Comparison of ENCODE assay signal across 15 cellular contexts in the genomic region with DNA sequence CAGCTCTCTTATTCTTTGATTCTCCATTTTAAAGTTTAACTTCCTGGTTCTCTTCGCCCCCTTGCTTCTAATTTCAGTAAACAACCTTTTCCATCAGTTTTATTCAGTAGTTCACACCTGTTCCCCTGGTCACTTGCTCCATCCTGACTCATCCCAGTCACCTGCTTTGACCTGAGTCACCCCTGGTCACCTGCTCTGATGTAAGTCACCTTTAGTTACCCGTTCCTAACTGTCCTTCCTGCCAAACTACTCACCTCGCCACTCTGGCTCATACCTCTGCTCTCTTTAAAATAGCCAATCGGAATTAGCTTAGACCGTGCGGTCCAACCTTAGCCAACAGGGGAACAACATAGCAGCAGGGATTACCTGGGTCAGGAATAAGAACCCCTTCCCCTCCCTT. TPM values are rescaled to one million over a fixed set of nuclear protein-coding genes. Genes with fewer than 3 reads are reported as not detected.
A peak's percentile ranks its signal among the peaks of the same experiment; 100 is the strongest.
DNase-seq lines count a peak whose midpoint lies in the region; ATAC-seq and TF ChIP-seq lines count a peak whose summit lies in the region.
"Had no signal": no experiment of that assay in that cellular context is flagged by ENCODE, and none has a peak within 500 bp of the region (broad histone marks: within the 10 kb centered on the region; RNA-seq: fewer than 3 reads in every experiment).

No MANE protein-coding gene starts in this region.

- no peak for TF ChIP-seq POLR2A in adrenal gland (IDR thresholded peaks at IDR 0.05)

- H3K27ac ChIP-seq in BLaER1 = peak overlapping the region; percentile 72
- peak overlapping the region; percentile 28 for H3K27ac ChIP-seq in CD8-positive, alpha-beta T cell (ENCODE audit: low read depth, low read length)
- peak overlapping the region; percentile 32 to 58 for H3K27ac ChIP-seq in liver (ENCODE audit: low read depth in 1 of 2, low read length in 2 of 2)
- H3K27ac ChIP-seq in psoas muscle = no peak overlapping the region
- peak overlapping the region in 2 of 5 donors; percentile 72 to 86 for H3K27ac ChIP-seq in adrenal gland

- H3K9ac ChIP-seq in BLaER1 (no peak overlapping the region), liver (ENCODE audit: low read depth in 1 of 2, low read length in 2 of 2) (no peak overlapping the region)

- H3K27me3 ChIP-seq in BLaER1 (no peaks in the 10 kb centered on the region), liver (ENCODE audit: control insufficient read depth in 4 of 4, insufficient read depth in 4 of 4, low read length in 3 of 4) (no peaks in the 10 kb centered on the region), psoas muscle (ENCODE audit: insufficient read depth in 3 of 3, low read length in 2 of 3) (no peaks in the 10 kb centered on the region), adrenal gland (no peaks in the 10 kb centered on the region)
- no peaks in the 10 kb centered on the region for H3K27me3 ChIP-seq in CD8-positive, alpha-beta T cell (ENCODE audit: insufficient read depth, low read length)

- no peaks in the 10 kb centered on the region for H4K20me1 ChIP-seq in BLaER1

- peaks cover 96% of the 10 kb centered on the region for H3K4me1 ChIP-seq in BLaER1
- peaks cover 93% of the 10 kb centered on the region for H3K4me1 ChIP-seq in CD8-positive, alpha-beta T cell (ENCODE audit: insufficient read depth, low read length)
- peaks cover 4 to 16% (median 7%) of the 10 kb centered on the region in 4 donors for H3K4me1 ChIP-seq in liver (ENCODE audit: control insufficient read depth in 4 of 4, insufficient read depth in 4 of 4, low read length in 3 of 4)
- no peaks in the 10 kb centered on the region for H3K4me1 ChIP-seq in psoas muscle
- peaks cover 16 to 30% of the 10 kb centered on the region in 2 donors for H3K4me1 ChIP-seq in adrenal gland (replicated peaks in 1 of 2)

- no peak for TF ChIP-seq RAD21 in liver (IDR thresholded peaks at IDR 0.05)

- POLR2A ChIA-PET in CD8-positive, alpha-beta T cell (lab: Charles Lee) = interaction anchor here (0.8 to 1.6 kb wide), 4 partner anchors 9 to 60 kb away, joined by 3 to 4 read pairs (median 4); no protein-coding TSS in a partner anchor
- POLR2A ChIA-PET in activated CD8-positive, alpha-beta T cell treated with anti-CD3 and anti-CD28 coated beads, Interleukin-2, amount 10 ng/mL, durations not matched to agents 7 days and 5 days (lab: Charles Lee) = interaction anchor here (0.7 to 1.7 kb wide), 5 partner anchors 13 to 56 kb away, joined by 3 to 6 read pairs (median 3); no protein-coding TSS in a partner anchor

- H3K27me3 Mint-ChIP-seq in CD8-positive, alpha-beta T cell (ENCODE audit: low read depth) = no peaks in the 10 kb centered on the region
- no peaks in the 10 kb centered on the region for H3K27me3 Mint-ChIP-seq in activated CD8-positive, alpha-beta T cell treated with anti-CD3 and anti-CD28 coated beads, Interleukin-2, amount 10 ng/mL, durations not matched to agents 7 days and 5 days (ENCODE audit: low read depth)

- 46% methylated on average over 6 of the region's 6 CpGs for WGBS in liver
- 89 to 90% (median 89%) methylated on average over 6 of the region's 6 CpGs for WGBS in psoas muscle, 3 donors
- 87 to 96% (median 94%) methylated on average over 6 of the region's 6 CpGs for WGBS in adrenal gland, 4 donors

- H3K4me3 ChIP-seq in BLaER1 = no peak overlapping the region
- no peak overlapping the region for H3K4me3 ChIP-seq in CD8-positive, alpha-beta T cell (ENCODE audit: low read depth, low read length)
- H3K4me3 ChIP-seq in liver (ENCODE audit: low read depth in 1 of 3, low read length in 3 of 3) = no peak overlapping the region
- H3K4me3 ChIP-seq in psoas muscle = no peak overlapping the region
- no peak overlapping the region for H3K4me3 ChIP-seq in adrenal gland

- H3K4me3 Mint-ChIP-seq in CD8-positive, alpha-beta T cell = peak overlapping the region; percentile 63
- H3K4me3 Mint-ChIP-seq in activated CD8-positive, alpha-beta T cell treated with anti-CD3 and anti-CD28 coated beads, Interleukin-2, amount 10 ng/mL, durations not matched to agents 7 days and 5 days = no peak overlapping the region

- intact Hi-C loops in CD8-positive, alpha-beta T cell (cut with DNase I, micrococcal nuclease) = no loop called here
- intact Hi-C loops in psoas muscle (cut with DNase I) (loop anchor here in 1 of 2 donors (5.0 kb wide), 1 partner anchor 58 kb away; no protein-coding TSS in a partner anchor), left cardiac atrium (cut with DNase I) (no loop called here), adrenal gland (cut with DNase I) (no loop called here)

- peaks cover 54% of the 10 kb centered on the region for H3K36me3 Mint-ChIP-seq in CD8-positive, alpha-beta T cell
- H3K36me3 Mint-ChIP-seq in activated CD8-positive, alpha-beta T cell treated with anti-CD3 and anti-CD28 coated beads, Interleukin-2, amount 10 ng/mL, durations not matched to agents 7 days and 5 days (ENCODE audit: low read depth) = peaks cover 74% of the 10 kb centered on the region

- CTCF ChIA-PET in CD8-positive, alpha-beta T cell (lab: Charles Lee) = interaction anchor here (0.8 to 10.3 kb wide), 4 partner anchors 13 to 57 kb away, joined by 3 to 117 read pairs (median 12); no protein-coding TSS in a partner anchor
- CTCF ChIA-PET in activated CD8-positive, alpha-beta T cell treated with anti-CD3 and anti-CD28 coated beads, Interleukin-2, amount 10 ng/mL, durations not matched to agents 7 days and 5 days (lab: Charles Lee) = interaction anchor here (0.9 to 8.5 kb wide), 3 partner anchors 13 to 60 kb away, joined by 3 to 107 read pairs (median 5); no protein-coding TSS in a partner anchor

- no peak for ATAC-seq in CD8-positive, alpha-beta T cell
- ATAC-seq in activated CD8-positive, alpha-beta T cell treated with anti-CD3 and anti-CD28 coated beads, Interleukin-2, amount 10 ng/mL, durations not matched to agents 7 days and 5 days = no peak
- ATAC-seq in HG03432 (IDR thresholded peaks at IDR 0.05; ENCODE audit: unreplicated experiment) (no peak), psoas muscle (no peak), left cardiac atrium (no peak)

- H3K36me3 ChIP-seq in BLaER1 (no peaks in the 10 kb centered on the region), liver (ENCODE audit: control insufficient read depth in 4 of 4, insufficient read depth in 3 of 4, low read depth in 1 of 4, low read length in 3 of 4) (no peaks in the 10 kb centered on the region), psoas muscle (ENCODE audit: insufficient read depth in 1 of 2, low read depth in 1 of 2) (no peaks in the 10 kb centered on the region), adrenal gland (replicated peaks in 1 of 2) (no peaks in the 10 kb centered on the region)
- peaks cover 3% of the 10 kb centered on the region for H3K36me3 ChIP-seq in CD8-positive, alpha-beta T cell (ENCODE audit: insufficient read depth, low read length)

- H3K9me3 Mint-ChIP-seq in CD8-positive, alpha-beta T cell = no peaks in the 10 kb centered on the region
- no peaks in the 10 kb centered on the region for H3K9me3 Mint-ChIP-seq in activated CD8-positive, alpha-beta T cell treated with anti-CD3 and anti-CD28 coated beads, Interleukin-2, amount 10 ng/mL, durations not matched to agents 7 days and 5 days (ENCODE audit: insufficient read depth)

- peaks cover 85% of the 10 kb centered on the region for H3K4me1 Mint-ChIP-seq in CD8-positive, alpha-beta T cell (ENCODE audit: low read depth)
- H3K4me1 Mint-ChIP-seq in activated CD8-positive, alpha-beta T cell treated with anti-CD3 and anti-CD28 coated beads, Interleukin-2, amount 10 ng/mL, durations not matched to agents 7 days and 5 days (ENCODE audit: low read depth) = peaks cover 79% of the 10 kb centered on the region

- DNase-seq in CD8-positive, alpha-beta T cell = no peak
- no peak for DNase-seq in activated CD8-positive, alpha-beta T cell treated with anti-CD3 and anti-CD28 coated beads, Interleukin-2, amount 10 ng/mL, durations not matched to agents 7 days and 5 days
- DNase-seq in psoas muscle = no peak
- no peak for DNase-seq in left cardiac atrium
- no peak for DNase-seq in adrenal gland
- DNase-seq: activated CD4-positive, alpha-beta T cell treated with anti-CD3 and anti-CD28 coated beads for 1 hour; COR-L47; effector CD4-positive, alpha-beta T cell; foreskin melanocyte; NCI-H2081 treated with DMSO at 0.1 percent for 48 hours had no signal

- H3K27ac Mint-ChIP-seq in CD8-positive, alpha-beta T cell = peak overlapping the region; percentile 98
- peak overlapping the region; percentile 99 for H3K27ac Mint-ChIP-seq in activated CD8-positive, alpha-beta T cell treated with anti-CD3 and anti-CD28 coated beads, Interleukin-2, amount 10 ng/mL, durations not matched to agents 7 days and 5 days

- H3K9me3 ChIP-seq in BLaER1 = no peaks in the 10 kb centered on the region
- H3K9me3 ChIP-seq in CD8-positive, alpha-beta T cell (ENCODE audit: low read length) = no peaks in the 10 kb centered on the region
- H3K9me3 ChIP-seq in liver (ENCODE audit: control insufficient read depth in 4 of 4, low read length in 3 of 4) = no peaks in the 10 kb centered on the region
- no peaks in the 10 kb centered on the region for H3K9me3 ChIP-seq in psoas muscle
- no peaks in the 10 kb centered on the region for H3K9me3 ChIP-seq in adrenal gland (replicated peaks in 1 of 3)

- TF ChIP-seq CTCF in CD8-positive, alpha-beta T cell (IDR thresholded peaks at IDR 0.05) = no peak
- TF ChIP-seq CTCF in liver (IDR thresholded peaks at IDR 0.05; ENCODE audit: low read depth, low read length, missing input control) (no peak), psoas muscle (IDR thresholded peaks at IDR 0.05) (no peak), adrenal gland (IDR thresholded peaks at IDR 0.05) (no peak)

- peak overlapping the region; percentile 76 for H3K4me2 ChIP-seq in BLaER1

RNA-seq across cellular contexts. Expression of gene NLRC5, which starts 4.7 kb away (rescaled TPM):
- total RNA-seq in CD8-positive, alpha-beta T cell = 100 to 1,000 TPM; 670 to 690 TPM
- 100 to 1,000 TPM; 280 to 291 TPM for total RNA-seq in activated CD8-positive, alpha-beta T cell treated with anti-CD3 and anti-CD28 coated beads, Interleukin-2, amount 10 ng/mL, durations not matched to agents 7 days and 5 days
- total RNA-seq in liver (10 to 100 TPM; 11.9 to 23.3 TPM), psoas muscle (10 to 100 TPM in 1 of 4 donors, 1 to 10 TPM in 3; 6.4 to 13.6 (median 7.8) TPM), left cardiac atrium (10 to 100 TPM; 14.2 to 31.5 TPM), adrenal gland (10 to 100 TPM; 10.4 to 44.8 (median 26.6) TPM)
- polyA plus RNA-seq in liver (1 to 10 TPM; 4.7 to 5.6 TPM), psoas muscle (1 to 10 TPM; 2.3 to 4.5 (median 2.7) TPM), adrenal gland (10 to 100 TPM; 14.7 to 89.0 (median 58.6) TPM)
- polyA plus RNA-seq: neural cell had no signal

RNA-seq across cellular contexts. Expression of gene CETP, which starts 22.9 kb away (rescaled TPM):
- total RNA-seq in CD8-positive, alpha-beta T cell = under 1 TPM in 1 of 2 experiments, not detected in 1; 0.19 TPM
- total RNA-seq in activated CD8-positive, alpha-beta T cell treated with anti-CD3 and anti-CD28 coated beads, Interleukin-2, amount 10 ng/mL, durations not matched to agents 7 days and 5 days = not detected
- total RNA-seq in liver (10 to 100 TPM in 1 of 2 donors, 1 to 10 TPM in 1; 3.3 to 24.0 TPM), psoas muscle (under 1 TPM in 3 of 4 donors, not detected in 1; 0.17 to 0.67 (median 0.19) TPM), left cardiac atrium (under 1 TPM; 0.16 to 0.65 TPM), adrenal gland (1 to 10 TPM; 1.3 to 7.9 (median 2.8) TPM)
- polyA plus RNA-seq in liver (1 to 10 TPM; 4.1 to 8.5 TPM), psoas muscle (under 1 TPM in 2 of 3 donors, not detected in 1; 0.05 to 0.14 TPM), adrenal gland (1 to 10 TPM; 1.2 to 4.1 (median 2.3) TPM)
- polyA plus RNA-seq: aorta, neural cell had no signal

RNA-seq across cellular contexts. Expression of gene HERPUD1, which starts 52.7 kb away (rescaled TPM):
- total RNA-seq in CD8-positive, alpha-beta T cell = 100 to 1,000 TPM; 191 to 201 TPM
- total RNA-seq in activated CD8-positive, alpha-beta T cell treated with anti-CD3 and anti-CD28 coated beads, Interleukin-2, amount 10 ng/mL, durations not matched to agents 7 days and 5 days = 10 to 100 TPM; 88.2 to 95.2 TPM
- 100 to 1,000 TPM in 1 of 2 donors, 10 to 100 TPM in 1; 57.8 to 219 TPM for total RNA-seq in liver
- 100 to 1,000 TPM in 1 of 2 donors, 10 to 100 TPM in 1; 98.5 to 138 TPM for polyA plus RNA-seq in liver
- 100 to 1,000 TPM in 1 of 4 donors, 10 to 100 TPM in 3; 70.2 to 137 (median 90.8) TPM for total RNA-seq in psoas muscle
- polyA plus RNA-seq in psoas muscle = 100 to 1,000 TPM; 113 to 162 (median 122) TPM
- 100 to 1,000 TPM; 105 to 113 TPM for total RNA-seq in left cardiac atrium
- 100 to 1,000 TPM; 176 to 306 (median 244) TPM for total RNA-seq in adrenal gland
- 100 to 1,000 TPM in 1 of 3 donors, 10 to 100 TPM in 2; 26.4 to 570 (median 82.6) TPM for polyA plus RNA-seq in adrenal gland

Comparison
In these comparisons a context has a peak if more than half of its experiments do, and no peak if none do; other contexts are left out.
1. RNA of gene NLRC5, which starts 4.7 kb away (total RNA-seq): 670 to 690 TPM in CD8-positive, alpha-beta T cell and 280 to 291 TPM in activated CD8-positive, alpha-beta T cell treated with anti-CD3 and anti-CD28 coated beads, Interleukin-2, amount 10 ng/mL, durations not matched to agents 7 days and 5 days; 14.2 to 31.5 TPM in left cardiac atrium, 10.4 to 44.8 TPM in adrenal gland, 11.9 to 23.3 TPM in liver and 6.4 to 13.6 TPM in psoas muscle; every median in the first group is over 4 times any median in the second.